Comparison of ENCODE assay signal across 30 cellular contexts in genomic region chr13:72760189-72760588, GRCh38.
"Had no signal": no experiment of that assay in that cellular context is flagged by ENCODE, and none has a peak within 500 bp of the region (broad histone marks: within the 10 kb centered on the region; RNA-seq: fewer than 3 reads in every experiment).

No MANE protein-coding gene starts in this region.

- H3K9me3 Mint-ChIP-seq: activated B cell treated with CpG ODN at 0.5 μM for 24 hours; effector memory CD8-positive, alpha-beta T cell; nephron progenitor cell; stimulated activated memory B cell treated with anti-CD40 and anti-IgM and Interleukin-4, amounts not matched to agents 10 μg/mL and 1 μg/mL and 100 μg/mL, for 72 hours; stimulated activated naive CD8-positive, alpha-beta T cell treated with anti-CD3 and anti-CD28 coated beads, Interleukin-15, amount 100 ng/mL, for 72 hours; T-helper 2 cell treated with Interferon-gamma antibody and Interleukin-4, amounts not matched to agents 5 μg/mL and 100 μg/mL, for 36 hours; type B pancreatic cell had no signal

- ATAC-seq: activated CD4-positive, alpha-beta T cell treated with anti-CD3 and anti-CD28 coated beads for 36 hours; activated CD8-positive, alpha-beta memory T cell treated with anti-CD3 and anti-CD28 coated beads, Interleukin-2, amount 10 ng/mL, durations not matched to agents 7 days and 5 days; activated CD8-positive, alpha-beta T cell treated with anti-CD3 and anti-CD28 coated beads, Interleukin-2, amount 10 ng/mL, durations not matched to agents 7 days and 5 days; effector memory CD8-positive, alpha-beta T cell; left cardiac atrium; left ventricle myocardium superior; stimulated activated memory B cell treated with anti-CD40 and anti-IgM and Interleukin-4, amounts not matched to agents 10 μg/mL and 1 μg/mL and 100 μg/mL, for 72 hours; stimulated activated naive CD8-positive, alpha-beta T cell treated with anti-CD3 and anti-CD28 coated beads, Interleukin-15, amount 100 ng/mL, for 72 hours had no signal

- H3K4me1 Mint-ChIP-seq: activated CD4-positive, alpha-beta T cell treated with anti-CD3 and anti-CD28 coated beads for 36 hours; nephron progenitor cell; stimulated activated memory B cell treated with anti-CD40 and anti-IgM and Interleukin-4, amounts not matched to agents 10 μg/mL and 1 μg/mL and 100 μg/mL, for 72 hours; stimulated activated naive CD8-positive, alpha-beta T cell treated with anti-CD3 and anti-CD28 coated beads, Interleukin-15, amount 100 ng/mL, for 72 hours had no signal

- H3K9me3 ChIP-seq: neutrophil, prostate gland, sigmoid colon, uterus had no signal

- H3K27ac Mint-ChIP-seq: activated B cell treated with CpG ODN at 0.5 μM for 24 hours; activated CD4-positive, alpha-beta T cell treated with anti-CD3 and anti-CD28 coated beads for 36 hours; activated CD8-positive, alpha-beta memory T cell treated with anti-CD3 and anti-CD28 coated beads, Interleukin-2, amount 10 ng/mL, durations not matched to agents 7 days and 5 days; activated CD8-positive, alpha-beta T cell treated with anti-CD3 and anti-CD28 coated beads, Interleukin-2, amount 10 ng/mL, durations not matched to agents 7 days and 5 days; nephron progenitor cell; type B pancreatic cell had no signal

- H3K4me3 Mint-ChIP-seq: activated B cell treated with CpG ODN at 0.5 μM for 24 hours; activated CD4-positive, alpha-beta T cell treated with anti-CD3 and anti-CD28 coated beads for 36 hours; activated CD8-positive, alpha-beta memory T cell treated with anti-CD3 and anti-CD28 coated beads, Interleukin-2, amount 10 ng/mL, durations not matched to agents 7 days and 5 days; activated CD8-positive, alpha-beta T cell treated with anti-CD3 and anti-CD28 coated beads, Interleukin-2, amount 10 ng/mL, durations not matched to agents 7 days and 5 days; effector memory CD8-positive, alpha-beta T cell; nephron progenitor cell; stimulated activated memory B cell treated with anti-CD40 and anti-IgM and Interleukin-4, amounts not matched to agents 10 μg/mL and 1 μg/mL and 100 μg/mL, for 72 hours; stimulated activated naive CD8-positive, alpha-beta T cell treated with anti-CD3 and anti-CD28 coated beads, Interleukin-15, amount 100 ng/mL, for 72 hours; T-helper 2 cell treated with Interferon-gamma antibody and Interleukin-4, amounts not matched to agents 5 μg/mL and 100 μg/mL, for 36 hours; type B pancreatic cell had no signal

- H3K36me3 ChIP-seq: uterus had no signal

- H3K27ac ChIP-seq: brain microvascular endothelial cell, neutrophil, prostate gland, sigmoid colon, uterus had no signal

- H3K4me3 ChIP-seq: prostate gland, sigmoid colon, uterus had no signal

- H3K27me3 Mint-ChIP-seq: activated B cell treated with CpG ODN at 0.5 μM for 24 hours; activated CD4-positive, alpha-beta T cell treated with anti-CD3 and anti-CD28 coated beads for 36 hours; activated CD8-positive, alpha-beta memory T cell treated with anti-CD3 and anti-CD28 coated beads, Interleukin-2, amount 10 ng/mL, durations not matched to agents 7 days and 5 days; effector memory CD8-positive, alpha-beta T cell; stimulated activated memory B cell treated with anti-CD40 and anti-IgM and Interleukin-4, amounts not matched to agents 10 μg/mL and 1 μg/mL and 100 μg/mL, for 72 hours; stimulated activated naive CD8-positive, alpha-beta T cell treated with anti-CD3 and anti-CD28 coated beads, Interleukin-15, amount 100 ng/mL, for 72 hours; type B pancreatic cell had no signal

- H3K4me1 ChIP-seq: prostate gland, sigmoid colon, uterus had no signal

- DNase-seq: activated B cell treated with CpG ODN at 0.5 μM for 24 hours; activated CD4-positive, alpha-beta T cell treated with anti-CD3 and anti-CD28 coated beads for 36 hours; activated CD8-positive, alpha-beta memory T cell treated with anti-CD3 and anti-CD28 coated beads, Interleukin-2, amount 10 ng/mL, durations not matched to agents 7 days and 5 days; activated CD8-positive, alpha-beta T cell treated with anti-CD3 and anti-CD28 coated beads, Interleukin-2, amount 10 ng/mL, durations not matched to agents 7 days and 5 days; activated gamma-delta T cell; activated naive CD4-positive, alpha-beta T cell treated with anti-CD3 and anti-CD28 coated beads, Interleukin-2, amount 50 U/mL, for 16 hours; amniotic stem cell; brain microvascular endothelial cell; caudate nucleus; cortex of kidney; effector memory CD8-positive, alpha-beta T cell; foreskin fibroblast; head of caudate nucleus; hippocampal formation; left cardiac atrium; left ventricle myocardium superior; nephron progenitor cell; sigmoid colon; small intestine; stimulated activated CD4-positive, alpha-beta T cell treated with anti-CD3 and anti-CD28 coated beads, Interleukin-4, amount 100 ng/mL, for 24 hours; stimulated activated naive CD8-positive, alpha-beta T cell treated with anti-CD3 and anti-CD28 coated beads, Interleukin-15, amount 100 ng/mL, for 72 hours; substantia nigra; uterus had no signal

- H3K27me3 ChIP-seq: brain microvascular endothelial cell, neutrophil, sigmoid colon, uterus had no signal

- FAIRE-seq: astrocyte, keratinocyte, small intestine had no signal
